ENCODE assay signal across 22 cellular contexts in the genomic region with DNA sequence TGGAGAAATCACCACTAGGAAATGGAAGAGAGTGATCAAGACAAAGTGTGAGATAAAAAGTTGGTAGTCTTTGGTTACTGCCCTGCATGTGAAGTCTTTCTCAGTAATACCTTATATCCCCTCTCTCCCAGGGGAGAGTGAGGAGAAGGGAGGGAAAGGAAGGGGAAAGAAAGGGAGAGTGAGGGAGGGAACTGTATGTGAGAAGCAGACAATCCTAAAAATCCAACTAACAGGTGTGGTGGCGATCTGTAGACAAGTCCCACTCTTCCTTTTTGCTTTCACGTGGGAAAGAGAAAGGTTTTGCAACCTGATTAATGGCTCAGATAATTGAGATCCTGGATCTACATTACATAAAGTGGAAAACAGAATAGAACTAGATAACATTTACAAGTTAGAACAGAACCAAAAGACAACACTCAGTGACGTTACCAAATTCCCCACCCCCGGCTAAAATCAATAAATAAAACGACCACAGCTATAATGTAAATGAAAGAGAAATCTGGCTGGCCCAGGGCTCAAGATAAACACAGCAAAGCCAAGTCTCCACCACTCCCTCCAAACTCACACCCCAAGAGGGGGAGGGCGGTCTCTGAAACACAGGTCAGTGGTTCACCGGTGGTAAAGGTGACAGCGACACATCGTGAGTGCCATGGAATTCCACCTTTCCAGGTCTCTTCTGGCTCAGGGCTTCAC. TPM values are rescaled to one million over a fixed set of nuclear protein-coding genes. Genes with fewer than 3 reads are reported as not detected.
"Had no signal": no experiment of that assay in that cellular context is flagged by ENCODE, and none has a peak within 500 bp of the region (broad histone marks: within the 10 kb centered on the region; RNA-seq: fewer than 3 reads in every experiment).

No MANE protein-coding gene starts in this region.

- H3K4me1 ChIP-seq: adrenal gland, breast epithelium, foreskin keratinocyte, right atrium auricular region, spleen, tibial artery had no signal

- H3K9me3 ChIP-seq: adrenal gland, breast epithelium, right atrium auricular region, spleen, tibial artery had no signal

- H3K36me3 ChIP-seq: adrenal gland, breast epithelium, right atrium auricular region, spleen, tibial artery had no signal

- H3K27me3 ChIP-seq: adrenal gland, breast epithelium, right atrium auricular region, tibial artery had no signal

- H3K27ac ChIP-seq: adrenal gland, breast epithelium, foreskin keratinocyte, right atrium auricular region, spleen, tibial artery had no signal

- ATAC-seq: foreskin keratinocyte; left lobe of liver; naive thymus-derived CD4-positive, alpha-beta T cell; WTC11 had no signal

- H3K4me3 ChIP-seq: adrenal gland, breast epithelium, lung, right atrium auricular region, spleen, tibial artery had no signal

- DNase-seq: activated CD4-positive, alpha-beta T cell treated with anti-CD3 and anti-CD28 coated beads, Interleukin-2, amount 50 U/mL, for 4 hours; activated CD8-positive, alpha-beta memory T cell treated with anti-CD3 and anti-CD28 coated beads for 24 hours; activated CD8-positive, alpha-beta memory T cell treated with anti-CD3 and anti-CD28 coated beads, Interleukin-2, amount 50 U/mL, for 4 hours; activated naive CD4-positive, alpha-beta T cell; activated T-cell treated with anti-CD3 and anti-CD28 coated beads, Interleukin-2, amount 50 U/mL, for 24 hours; adrenal gland; effector memory CD4-positive, alpha-beta T cell; foreskin keratinocyte; kidney; naive thymus-derived CD4-positive, alpha-beta T cell; spleen; stimulated activated CD4-positive, alpha-beta T cell treated with anti-CD3 and anti-CD28 coated beads, Interleukin-4, amount 100 ng/mL, for 24 hours; stimulated activated naive CD4-positive, alpha-beta T cell treated with Interleukin-2 at 50 U/mL for 16 hours; T-helper 9 cell; tibial artery had no signal

RNA-seq across cellular contexts. Expression of a gene that starts 10.0 kb away (rescaled TPM):
- total RNA-seq: activated T-helper 2 cell treated with anti-CD3 and anti-CD28 coated beads, Interferon-gamma antibody, Interleukin-2, Interleukin-4, amounts not matched to agents 10 μg/mL and 5 μg/mL and 100 μg/mL, durations not matched to agents 14 hours and 24 hours and 36 hours; dermis microvascular lymphatic vessel endothelial cell had no signal
- polyA plus RNA-seq: naive thymus-derived CD4-positive, alpha-beta T cell had no signal
